ENCODE assay signal across 26 cellular contexts in genomic region chrX:43809463-43809862, GRCh38.
DNase-seq lines count a peak whose midpoint lies in the region; ATAC-seq and TF ChIP-seq lines count a peak whose summit lies in the region.
"Had no signal": no experiment of that assay in that cellular context is flagged by ENCODE, and none has a peak within 500 bp of the region (broad histone marks: within the 10 kb centered on the region; RNA-seq: fewer than 3 reads in every experiment).

No MANE protein-coding gene starts in this region.

- no peaks in the 10 kb centered on the region for H3K9me3 Mint-ChIP-seq in activated T-helper 17 cell treated with anti-CD3 and anti-CD28 coated beads, Interleukin-2, amount 50 U/mL, for 72 hours
- H3K9me3 Mint-ChIP-seq: activated CD4-positive, alpha-beta T cell treated with anti-CD3 and anti-CD28 coated beads, Interleukin-2, amount 10 ng/mL, durations not matched to agents 24 days and 14 days; memory B cell had no signal

- peaks cover 4% of the 10 kb centered on the region for H3K27me3 Mint-ChIP-seq in activated T-helper 17 cell treated with anti-CD3 and anti-CD28 coated beads, Interleukin-2, amount 50 U/mL, for 72 hours
- H3K27me3 Mint-ChIP-seq: activated CD4-positive, alpha-beta T cell treated with anti-CD3 and anti-CD28 coated beads, Interleukin-2, amount 10 ng/mL, durations not matched to agents 24 days and 14 days had no signal

- H3K27ac Mint-ChIP-seq in activated T-helper 17 cell treated with anti-CD3 and anti-CD28 coated beads, Interleukin-2, amount 50 U/mL, for 72 hours = no peak overlapping the region
- H3K27ac Mint-ChIP-seq: activated CD4-positive, alpha-beta T cell treated with anti-CD3 and anti-CD28 coated beads, Interleukin-2, amount 10 ng/mL, durations not matched to agents 24 days and 14 days; memory B cell had no signal

- TF ChIP-seq CTCF in AG09309 (IDR thresholded peaks at IDR 0.05; ENCODE audit: control insufficient read depth, insufficient read depth, low read depth, low read length, missing control alignments) (no peak), fibroblast of mammary gland (conservative IDR thresholded peaks at IDR 0.05; ENCODE audit: control insufficient read depth, insufficient read depth, low read depth, low read length) (no peak), vagina (IDR thresholded peaks at IDR 0.05) (no peak)

- H3K9me3 ChIP-seq in vagina = no peaks in the 10 kb centered on the region
- H3K9me3 ChIP-seq: heart left ventricle, psoas muscle, tibial artery had no signal

- ATAC-seq in activated T-helper 17 cell treated with anti-CD3 and anti-CD28 coated beads, Interleukin-2, amount 50 U/mL, for 72 hours (replicated peaks) = no peak

- H3K4me3 ChIP-seq in AG09309 (ENCODE audit: control insufficient read depth, low read depth, low read length) = no peak overlapping the region
- no peak overlapping the region for H3K4me3 ChIP-seq in fibroblast of mammary gland (ENCODE audit: control insufficient read depth, low read depth, low read length)
- no peak overlapping the region for H3K4me3 ChIP-seq in vagina
- H3K4me3 ChIP-seq: coronary artery, heart left ventricle, psoas muscle, tibial artery had no signal

- H3K4me3 Mint-ChIP-seq in activated T-helper 17 cell treated with anti-CD3 and anti-CD28 coated beads, Interleukin-2, amount 50 U/mL, for 72 hours = no peak overlapping the region
- H3K4me3 Mint-ChIP-seq: activated CD4-positive, alpha-beta T cell treated with anti-CD3 and anti-CD28 coated beads, Interleukin-2, amount 10 ng/mL, durations not matched to agents 24 days and 14 days; memory B cell; nephron had no signal

- H3K27ac ChIP-seq in vagina = no peak overlapping the region
- H3K27ac ChIP-seq: HL-60, psoas muscle had no signal

- no peaks in the 10 kb centered on the region for H3K27me3 ChIP-seq in vagina
- H3K27me3 ChIP-seq: tibial artery had no signal

- H3K36me3 Mint-ChIP-seq in activated T-helper 17 cell treated with anti-CD3 and anti-CD28 coated beads, Interleukin-2, amount 50 U/mL, for 72 hours (ENCODE audit: low read depth) = no peaks in the 10 kb centered on the region
- H3K36me3 Mint-ChIP-seq: memory B cell had no signal

- DNase-seq in AG09309 (ENCODE audit: low read depth) = peak; percentile 21
- peak; percentile 6 for DNase-seq in NCI-H226
- DNase-seq in fibroblast of mammary gland (ENCODE audit: low read depth) = peak; percentile 80
- peak; percentile 63 for DNase-seq in renal cortical epithelial cell (ENCODE audit: low read depth)
- DNase-seq in iPS-NIHi7 (ENCODE audit: extremely low spot score) = no peak
- DNase-seq in HuH-7.5 (ENCODE audit: low spot score) = no peak
- no peak for DNase-seq in vagina (ENCODE audit: extremely low spot score in 2 of 2)
- DNase-seq: activated CD4-positive, alpha-beta T cell treated with anti-CD3 and anti-CD28 coated beads, Interleukin-2, amount 10 ng/mL, durations not matched to agents 24 days and 14 days; activated gamma-delta T cell; anterior cingulate cortex; EL; H7; heart left ventricle; MV-4-11; NCI-H2029; NCI-H446; NK-92 treated with Interleukin-12 subunit alpha and Interleukin-12 subunit beta, amount 100 ng/mL, for 24 hours; psoas muscle; RPMI8226; SW 1271; tibial artery had no signal

- TF ChIP-seq POLR2A in vagina (IDR thresholded peaks at IDR 0.05) = no peak

- peaks cover 10% of the 10 kb centered on the region for H3K4me1 Mint-ChIP-seq in activated T-helper 17 cell treated with anti-CD3 and anti-CD28 coated beads, Interleukin-2, amount 50 U/mL, for 72 hours

- intact Hi-C loops in vagina (cut with DNase I) = no loop called here

- no peaks in the 10 kb centered on the region for H3K4me1 ChIP-seq in vagina

- H3K36me3 ChIP-seq in vagina = no peaks in the 10 kb centered on the region
- H3K36me3 ChIP-seq: heart left ventricle, tibial artery had no signal

Comparison
In these comparisons a context has a peak if more than half of its experiments do, and no peak if none do; other contexts are left out.
1. DNase-seq: peak in AG09309 (single experiment), NCI-H226 (single experiment), fibroblast of mammary gland (single experiment) and renal cortical epithelial cell (single experiment); none in iPS-NIHi7 (single experiment), HuH-7.5 (single experiment) and vagina (0 of 2).